9 cellular contexts compared by ENCODE assay signal in the genomic region with DNA sequence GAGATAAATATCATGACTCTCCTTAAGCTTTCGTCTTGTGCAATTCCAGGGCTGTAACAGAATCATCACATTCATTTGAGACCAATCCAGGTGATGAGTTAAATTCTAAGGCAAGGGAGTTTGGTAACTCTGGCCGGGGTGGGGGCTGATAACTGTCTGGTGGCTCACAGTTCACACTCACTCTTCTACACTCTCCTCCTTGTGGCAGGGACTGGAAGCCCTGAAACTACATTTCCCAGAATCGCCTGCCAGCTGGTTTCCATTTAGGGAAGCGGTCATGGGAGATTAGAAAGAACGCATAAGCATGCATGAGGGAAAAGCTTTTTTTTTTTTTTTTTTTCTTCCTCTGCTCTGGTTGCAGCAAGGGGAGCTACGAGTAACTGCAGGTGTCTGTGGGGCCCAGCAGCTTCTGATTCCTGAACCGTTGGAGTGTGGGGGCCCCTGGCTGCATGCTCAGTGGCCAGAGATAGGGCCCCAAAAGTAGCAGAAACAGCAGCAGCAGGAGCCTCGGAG.
DNase-seq lines count a peak whose midpoint lies in the region; ATAC-seq and TF ChIP-seq lines count a peak whose summit lies in the region.
"Had no signal": no experiment of that assay in that cellular context is flagged by ENCODE, and none has a peak within 500 bp of the region (broad histone marks: within the 10 kb centered on the region; RNA-seq: fewer than 3 reads in every experiment).

No MANE protein-coding gene starts in this region.

- no peaks in the 10 kb centered on the region for H3K9me3 Mint-ChIP-seq in activated naive CD8-positive, alpha-beta T cell treated with anti-CD3 and anti-CD28 coated beads, Interleukin-2, amount 10 ng/mL, durations not matched to agents 7 days and 5 days
- no peaks in the 10 kb centered on the region for H3K9me3 Mint-ChIP-seq in activated naive CD8-positive, alpha-beta T cell treated with anti-CD3 and anti-CD28 coated beads, Interleukin-2, amount 50 U/mL, for 24 hours

- H3K36me3 ChIP-seq in upper lobe of right lung = no peaks in the 10 kb centered on the region

- no peak overlapping the region for H3K27ac ChIP-seq in upper lobe of right lung
- H3K27ac ChIP-seq: C4-2B had no signal

- H3K36me3 Mint-ChIP-seq in activated naive CD8-positive, alpha-beta T cell treated with anti-CD3 and anti-CD28 coated beads, Interleukin-2, amount 10 ng/mL, durations not matched to agents 7 days and 5 days = no peaks in the 10 kb centered on the region
- no peaks in the 10 kb centered on the region for H3K36me3 Mint-ChIP-seq in activated naive CD8-positive, alpha-beta T cell treated with anti-CD3 and anti-CD28 coated beads, Interleukin-2, amount 50 U/mL, for 24 hours (ENCODE audit: low read depth)

- POLR2A ChIA-PET in activated naive CD8-positive, alpha-beta T cell treated with anti-CD3 and anti-CD28 coated beads, Interleukin-2, amount 10 ng/mL, durations not matched to agents 7 days and 5 days (lab: Charles Lee) = no interaction called here

- no peak for DNase-seq in activated naive CD8-positive, alpha-beta T cell treated with anti-CD3 and anti-CD28 coated beads, Interleukin-2, amount 10 ng/mL, durations not matched to agents 7 days and 5 days
- no peak for DNase-seq in activated naive CD8-positive, alpha-beta T cell treated with anti-CD3 and anti-CD28 coated beads, Interleukin-2, amount 50 U/mL, for 24 hours
- DNase-seq in astrocyte of the hippocampus (ENCODE audit: low read depth, low spot score) (peak; percentile 80), inferior parietal cortex (ENCODE audit: extremely low spot score) (peak; percentile 64), upper lobe of right lung (no peak), NCI-H446 treated with DMSO at 0.1 percent for 48 hours (lab: John Stamatoyannopoulos, UW) (no peak), T-helper 1 cell (no peak)

- peaks cover 6% of the 10 kb centered on the region for H3K4me1 Mint-ChIP-seq in activated naive CD8-positive, alpha-beta T cell treated with anti-CD3 and anti-CD28 coated beads, Interleukin-2, amount 10 ng/mL, durations not matched to agents 7 days and 5 days
- H3K4me1 Mint-ChIP-seq in activated naive CD8-positive, alpha-beta T cell treated with anti-CD3 and anti-CD28 coated beads, Interleukin-2, amount 50 U/mL, for 24 hours = no peaks in the 10 kb centered on the region

- TF ChIP-seq CTCF in upper lobe of right lung (IDR thresholded peaks at IDR 0.05) = peak; percentile 15

- no peaks in the 10 kb centered on the region for H3K9me3 ChIP-seq in upper lobe of right lung

- intact Hi-C loops in upper lobe of right lung (cut with DNase I) = no loop called here

- no peak overlapping the region for H3K4me3 Mint-ChIP-seq in activated naive CD8-positive, alpha-beta T cell treated with anti-CD3 and anti-CD28 coated beads, Interleukin-2, amount 10 ng/mL, durations not matched to agents 7 days and 5 days
- H3K4me3 Mint-ChIP-seq in activated naive CD8-positive, alpha-beta T cell treated with anti-CD3 and anti-CD28 coated beads, Interleukin-2, amount 50 U/mL, for 24 hours = no peak overlapping the region

- H3K27me3 Mint-ChIP-seq in activated naive CD8-positive, alpha-beta T cell treated with anti-CD3 and anti-CD28 coated beads, Interleukin-2, amount 10 ng/mL, durations not matched to agents 7 days and 5 days = peaks cover 7% of the 10 kb centered on the region
- H3K27me3 Mint-ChIP-seq in activated naive CD8-positive, alpha-beta T cell treated with anti-CD3 and anti-CD28 coated beads, Interleukin-2, amount 50 U/mL, for 24 hours = peaks cover 12% of the 10 kb centered on the region

- no peak overlapping the region for H3K4me3 ChIP-seq in upper lobe of right lung

- H3K27ac Mint-ChIP-seq in activated naive CD8-positive, alpha-beta T cell treated with anti-CD3 and anti-CD28 coated beads, Interleukin-2, amount 10 ng/mL, durations not matched to agents 7 days and 5 days = no peak overlapping the region
- no peak overlapping the region for H3K27ac Mint-ChIP-seq in activated naive CD8-positive, alpha-beta T cell treated with anti-CD3 and anti-CD28 coated beads, Interleukin-2, amount 50 U/mL, for 24 hours

- H3K27me3 ChIP-seq in upper lobe of right lung = no peaks in the 10 kb centered on the region

- peak; percentile 39 for ATAC-seq in activated naive CD8-positive, alpha-beta T cell treated with anti-CD3 and anti-CD28 coated beads, Interleukin-2, amount 10 ng/mL, durations not matched to agents 7 days and 5 days (ENCODE audit: low read depth)
- ATAC-seq in activated naive CD8-positive, alpha-beta T cell treated with anti-CD3 and anti-CD28 coated beads, Interleukin-2, amount 50 U/mL, for 24 hours = no peak
- ATAC-seq in upper lobe of right lung (peak; percentile 57), HG03342 (IDR thresholded peaks at IDR 0.05; ENCODE audit: unreplicated experiment) (no peak)

- H3K4me1 ChIP-seq in upper lobe of right lung = no peaks in the 10 kb centered on the region

Comparison
In these comparisons a context has a peak if more than half of its experiments do, and no peak if none do; other contexts are left out.
1. ATAC-seq: peak in activated naive CD8-positive, alpha-beta T cell treated with anti-CD3 and anti-CD28 coated beads, Interleukin-2, amount 10 ng/mL, durations not matched to agents 7 days and 5 days (single experiment) and upper lobe of right lung (single experiment); none in activated naive CD8-positive, alpha-beta T cell treated with anti-CD3 and anti-CD28 coated beads, Interleukin-2, amount 50 U/mL, for 24 hours (single experiment) and HG03342 (single experiment).
2. DNase-seq: peak in astrocyte of the hippocampus (single experiment) and inferior parietal cortex (single experiment); none in activated naive CD8-positive, alpha-beta T cell treated with anti-CD3 and anti-CD28 coated beads, Interleukin-2, amount 10 ng/mL, durations not matched to agents 7 days and 5 days (single experiment), activated naive CD8-positive, alpha-beta T cell treated with anti-CD3 and anti-CD28 coated beads, Interleukin-2, amount 50 U/mL, for 24 hours (single experiment), upper lobe of right lung (single experiment), NCI-H446 treated with DMSO at 0.1 percent for 48 hours (single experiment) and T-helper 1 cell (0 of 5).